Comparison of ENCODE assay signal across 8 cellular contexts in the genomic region with DNA sequence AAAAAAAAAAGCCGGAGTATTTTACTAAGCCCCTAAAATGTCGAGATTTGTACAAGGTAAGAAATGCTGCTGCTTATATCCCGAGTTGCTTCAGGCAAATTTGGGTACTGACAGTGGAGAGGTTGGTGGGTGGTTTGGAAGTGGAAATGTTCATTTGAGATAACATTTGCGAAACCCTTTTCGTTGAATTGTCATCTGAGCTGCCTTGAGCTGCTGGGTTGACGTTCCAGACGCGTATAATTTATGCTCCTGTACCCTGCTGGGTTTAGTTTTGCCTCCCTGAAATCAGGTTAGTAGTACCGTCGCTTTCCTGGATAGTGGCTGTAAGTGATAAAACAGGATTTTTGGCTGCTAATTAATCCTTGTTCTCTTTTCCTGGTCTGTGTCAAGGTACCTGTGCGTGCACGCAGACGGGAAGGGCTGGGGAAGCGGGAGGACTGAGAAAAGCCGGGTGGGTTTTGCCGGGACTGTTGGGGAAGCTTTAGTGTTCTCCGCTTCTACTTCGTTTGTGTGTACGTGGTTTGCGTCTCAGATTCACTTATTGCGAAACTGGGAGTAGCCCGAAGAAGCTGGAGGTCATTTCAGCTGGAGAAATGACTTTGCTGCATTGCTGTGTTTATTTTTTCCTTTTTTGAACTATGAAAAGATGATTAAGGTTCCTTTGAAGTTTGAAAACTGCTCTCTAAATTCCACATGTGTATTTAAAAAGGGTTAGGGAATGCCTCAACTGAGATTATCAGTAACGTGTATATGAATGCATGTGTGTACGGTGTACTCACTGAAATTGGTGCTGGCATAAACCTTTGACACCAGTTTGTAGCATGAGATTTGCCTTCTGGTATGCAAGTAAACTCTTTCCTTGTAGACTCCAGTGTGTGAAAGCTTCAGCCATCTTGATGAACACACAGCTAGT. TPM values are rescaled to one million over a fixed set of nuclear protein-coding genes. Genes with fewer than 3 reads are reported as not detected.
DNase-seq lines count a peak whose midpoint lies in the region; ATAC-seq and TF ChIP-seq lines count a peak whose summit lies in the region.

No MANE protein-coding gene starts in this region.

- H3K36me3 ChIP-seq in adrenal gland (replicated peaks in 1 of 2) = no peaks in the 10 kb centered on the region

- peak; percentile 56 for DNase-seq in activated CD8-positive, alpha-beta memory T cell treated with anti-CD3 and anti-CD28 coated beads, Interleukin-2, amount 50 U/mL, for 48 hours
- DNase-seq in activated CD8-positive, alpha-beta memory T cell treated with anti-CD3 and anti-CD28 coated beads for 24 hours = no peak
- DNase-seq in NCI-H226 = peak; percentile 61
- DNase-seq in adrenal gland = peak; percentile 54 to 76 (median 69)
- DNase-seq in left cardiac atrium = peak; percentile 44
- DNase-seq in putamen (ENCODE audit: low spot score) = peak; percentile 65
- no peak for DNase-seq in cortex of kidney (lab: John Stamatoyannopoulos, UW)

- intact Hi-C loops in adrenal gland (cut with DNase I) = no loop called here
- intact Hi-C loops in left cardiac atrium (cut with DNase I) = loop anchor here in 1 of 2 donors (5.0 kb wide), 1 partner anchor 145 kb away; no protein-coding TSS in a partner anchor

- TF ChIP-seq CTCF in adrenal gland (IDR thresholded peaks at IDR 0.05) = no peak

- H3K4me3 ChIP-seq in adrenal gland = peak overlapping the region in 3 of 4 donors; percentile 62 to 89 (median 79)

- WGBS in adrenal gland, 4 donors = 1 to 9% (median 2%) methylated on average over 24 of the region's 24 CpGs

- H3K27ac ChIP-seq in adrenal gland = peak overlapping the region; percentile 77 to 95 (median 94)

- peak in 1 of 2 donors; percentile 3 for ATAC-seq in left cardiac atrium
- no peak for ATAC-seq in GM18520 (IDR thresholded peaks at IDR 0.05; ENCODE audit: unreplicated experiment)

- peaks cover 15 to 42% of the 10 kb centered on the region in 2 donors for H3K4me1 ChIP-seq in adrenal gland (replicated peaks in 1 of 2)

- H3K27me3 ChIP-seq in adrenal gland = no peaks in the 10 kb centered on the region

- no peaks in the 10 kb centered on the region for H3K9me3 ChIP-seq in adrenal gland (replicated peaks in 1 of 3)

- TF ChIP-seq POLR2A in adrenal gland (IDR thresholded peaks at IDR 0.05) = peak; percentile 15 to 87

RNA-seq across cellular contexts. Expression of a gene that starts 0.7 kb away (rescaled TPM):
- total RNA-seq in adrenal gland (100 to 1,000 TPM in 4 of 8 donors, 10 to 100 TPM in 4; 83.8 to 174 (median 106) TPM), left cardiac atrium (100 to 1,000 TPM; 303 TPM)
- polyA plus RNA-seq in adrenal gland = 100 to 1,000 TPM in 1 of 3 donors, 10 to 100 TPM in 2; 62.4 to 195 (median 73.5) TPM

Comparison
In these comparisons a context has a peak if more than half of its experiments do, and no peak if none do; other contexts are left out.
1. DNase-seq: peak in activated CD8-positive, alpha-beta memory T cell treated with anti-CD3 and anti-CD28 coated beads, Interleukin-2, amount 50 U/mL, for 48 hours (single experiment), NCI-H226 (single experiment), adrenal gland (7 of 7), left cardiac atrium (single experiment) and putamen (single experiment); none in activated CD8-positive, alpha-beta memory T cell treated with anti-CD3 and anti-CD28 coated beads for 24 hours (single experiment) and cortex of kidney (single experiment).